1 cellular context compared by ENCODE assay signal in genomic region chr7:96329189-96329588, GRCh38.
TF ChIP-seq lines count a peak whose summit lies in the region.

No MANE protein-coding gene starts in this region.

TF ChIP-seq in GM12878, 131 proteins besides CTCF, POLR2A, EP300 and RAD21 (continued from another document):
- TF ChIP-seq ATF7 (IDR thresholded peaks at IDR 0.05; ENCODE audit: low read depth) (no peak), CUX1 (IDR thresholded peaks at IDR 0.05; ENCODE audit: insufficient replicate concordance, low read depth, low read length) (no peak), FOXM1 (IDR thresholded peaks at IDR 0.05; ENCODE audit: low read depth, low read length) (no peak), IRF5 (IDR thresholded peaks at IDR 0.05; ENCODE audit: borderline replicate concordance) (no peak), NR2F1 (conservative IDR thresholded peaks at IDR 0.05) (no peak), NBN (IDR thresholded peaks at IDR 0.05) (no peak), ATF2 (IDR thresholded peaks at IDR 0.05; ENCODE audit: low read length) (no peak), TARDBP (IDR thresholded peaks at IDR 0.05; ENCODE audit: borderline replicate concordance) (no peak)
TF ChIP-seq in GM12878: peak in this region for 0.
